ENCODE assay signal across 28 cellular contexts in the genomic region with DNA sequence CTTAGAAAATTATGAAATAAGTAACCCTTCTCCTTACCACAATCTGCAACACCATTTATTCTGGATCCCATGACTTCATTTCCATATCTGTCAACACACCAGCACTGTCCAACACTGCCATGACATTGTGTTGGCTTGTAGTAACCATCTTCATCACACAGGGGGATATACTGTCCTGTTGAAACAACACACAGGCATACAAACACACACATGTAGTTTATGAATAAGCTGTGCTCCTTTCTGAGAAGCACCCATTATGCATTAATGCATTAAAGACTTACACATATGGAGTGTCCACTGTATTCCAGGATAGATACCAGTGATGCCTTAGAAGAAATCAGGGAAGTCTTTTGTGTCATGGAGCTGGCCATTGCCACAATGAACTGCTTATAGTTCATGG.
"Had no signal": no experiment of that assay in that cellular context is flagged by ENCODE, and none has a peak within 500 bp of the region (broad histone marks: within the 10 kb centered on the region; RNA-seq: fewer than 3 reads in every experiment).

No MANE protein-coding gene starts in this region.

- H3K9me3 Mint-ChIP-seq: stimulated activated memory B cell treated with anti-CD40 and anti-IgM and Interleukin-4, amounts not matched to agents 10 μg/mL and 1 μg/mL and 100 μg/mL, for 72 hours; type B pancreatic cell had no signal

- FAIRE-seq: urothelium cell line had no signal

- H3K27me3 Mint-ChIP-seq: stimulated activated memory B cell treated with anti-CD40 and anti-IgM and Interleukin-4, amounts not matched to agents 10 μg/mL and 1 μg/mL and 100 μg/mL, for 72 hours; stimulated activated naive B cell treated with anti-CD40 and anti-IgM and Interleukin-4, amounts not matched to agents 10 μg/mL and 1 μg/mL and 100 μg/mL, for 72 hours; stimulated activated naive CD8-positive, alpha-beta T cell treated with anti-CD3 and anti-CD28 coated beads, Interleukin-15, amount 100 ng/mL, for 72 hours; stimulated activated naive CD8-positive, alpha-beta T cell treated with anti-CD3 and anti-CD28 coated beads, Interleukin-15, Interleukin-2, amounts not matched to agents 100 ng/mL and 50 ng/mL, for 24 hours; type B pancreatic cell had no signal

- H3K36me3 Mint-ChIP-seq: stimulated activated effector memory CD8-positive, alpha-beta T cell treated with anti-CD3 and anti-CD28 coated beads, Interleukin-12 subunit alpha, Interleukin-12 subunit beta, amount 100 ng/mL, for 72 hours; stimulated activated memory B cell treated with anti-CD40 and anti-IgM and Interleukin-4, amounts not matched to agents 10 μg/mL and 1 μg/mL and 100 μg/mL, for 72 hours; stimulated activated naive B cell treated with anti-CD40 and anti-IgM and Interleukin-4, amounts not matched to agents 10 μg/mL and 1 μg/mL and 100 μg/mL, for 72 hours; type B pancreatic cell had no signal

- H3K27me3 ChIP-seq: stomach, suprapubic skin, testis, thyroid gland, tibial artery, tibial nerve, transverse colon, upper lobe of left lung, upper lobe of right lung, vagina had no signal

- H3K27ac ChIP-seq: stomach, suprapubic skin, testis, thoracic aorta, thyroid gland, tibial artery, tibial nerve, transverse colon, upper lobe of left lung, upper lobe of right lung, uterus, vagina had no signal

- H3K27ac Mint-ChIP-seq: stimulated activated effector memory CD8-positive, alpha-beta T cell treated with anti-CD3 and anti-CD28 coated beads, Interleukin-12 subunit alpha, Interleukin-12 subunit beta, amount 100 ng/mL, for 72 hours; stimulated activated memory B cell treated with anti-CD40 and anti-IgM and Interleukin-4, amounts not matched to agents 10 μg/mL and 1 μg/mL and 100 μg/mL, for 72 hours; stimulated activated naive B cell treated with anti-CD40 and anti-IgM and Interleukin-4, amounts not matched to agents 10 μg/mL and 1 μg/mL and 100 μg/mL, for 72 hours; stimulated activated naive CD8-positive, alpha-beta T cell treated with anti-CD3 and anti-CD28 coated beads, Interleukin-15, amount 100 ng/mL, for 72 hours; stimulated activated naive CD8-positive, alpha-beta T cell treated with anti-CD3 and anti-CD28 coated beads, Interleukin-15, Interleukin-2, amounts not matched to agents 100 ng/mL and 50 ng/mL, for 24 hours; type B pancreatic cell had no signal

- H3K4me1 Mint-ChIP-seq: stimulated activated effector memory CD8-positive, alpha-beta T cell treated with anti-CD3 and anti-CD28 coated beads, Interleukin-12 subunit alpha, Interleukin-12 subunit beta, amount 100 ng/mL, for 72 hours; stimulated activated memory B cell treated with anti-CD40 and anti-IgM and Interleukin-4, amounts not matched to agents 10 μg/mL and 1 μg/mL and 100 μg/mL, for 72 hours; stimulated activated naive B cell treated with anti-CD40 and anti-IgM and Interleukin-4, amounts not matched to agents 10 μg/mL and 1 μg/mL and 100 μg/mL, for 72 hours; stimulated activated naive CD8-positive, alpha-beta T cell treated with anti-CD3 and anti-CD28 coated beads, Interleukin-15, amount 100 ng/mL, for 72 hours had no signal

- ATAC-seq: stimulated activated effector memory CD8-positive, alpha-beta T cell treated with anti-CD3 and anti-CD28 coated beads, Interleukin-12 subunit alpha, Interleukin-12 subunit beta, amount 100 ng/mL, for 72 hours; stimulated activated memory B cell treated with anti-CD40 and anti-IgM and Interleukin-4, amounts not matched to agents 10 μg/mL and 1 μg/mL and 100 μg/mL, for 72 hours; stimulated activated naive B cell treated with anti-CD40 and anti-IgM and Interleukin-4, amounts not matched to agents 10 μg/mL and 1 μg/mL and 100 μg/mL, for 72 hours; stimulated activated naive CD8-positive, alpha-beta T cell treated with anti-CD3 and anti-CD28 coated beads, Interleukin-15, amount 100 ng/mL, for 72 hours; stimulated activated naive CD8-positive, alpha-beta T cell treated with anti-CD3 and anti-CD28 coated beads, Interleukin-15, Interleukin-2, amounts not matched to agents 100 U/mL and 50 U/mL, for 24 hours; upper lobe of right lung had no signal

- H3K36me3 ChIP-seq: stomach, suprapubic skin, thoracic aorta, thyroid gland, tibial artery, tibial nerve, transverse colon, upper lobe of left lung, upper lobe of right lung, uterus, vagina had no signal

- H3K4me3 Mint-ChIP-seq: stimulated activated effector memory CD8-positive, alpha-beta T cell treated with anti-CD3 and anti-CD28 coated beads, Interleukin-12 subunit alpha, Interleukin-12 subunit beta, amount 100 ng/mL, for 72 hours; stimulated activated memory B cell treated with anti-CD40 and anti-IgM and Interleukin-4, amounts not matched to agents 10 μg/mL and 1 μg/mL and 100 μg/mL, for 72 hours; stimulated activated naive B cell treated with anti-CD40 and anti-IgM and Interleukin-4, amounts not matched to agents 10 μg/mL and 1 μg/mL and 100 μg/mL, for 72 hours; stimulated activated naive CD8-positive, alpha-beta T cell treated with anti-CD3 and anti-CD28 coated beads, Interleukin-15, amount 100 ng/mL, for 72 hours; stimulated activated naive CD8-positive, alpha-beta T cell treated with anti-CD3 and anti-CD28 coated beads, Interleukin-15, Interleukin-2, amounts not matched to agents 100 ng/mL and 50 ng/mL, for 24 hours; type B pancreatic cell had no signal

- H3K4me1 ChIP-seq: stomach, suprapubic skin, testis, thyroid gland, tibial artery, tibial nerve, transverse colon, upper lobe of left lung, upper lobe of right lung, uterus, vagina had no signal

- DNase-seq: stimulated activated CD4-positive, alpha-beta T cell treated with anti-CD3 and anti-CD28 coated beads, Interleukin-4, amount 100 ng/mL, for 1 hour; stimulated activated CD4-positive, alpha-beta T cell treated with anti-CD3 and anti-CD28 coated beads, Interleukin-4, amount 100 ng/mL, for 24 hours; stimulated activated CD4-positive, alpha-beta T cell treated with anti-CD3 and anti-CD28 coated beads, Interleukin-4, amount 100 ng/mL, for 4 hours; stimulated activated CD8-positive, alpha-beta memory T cell treated with anti-CD3 and anti-CD28 coated beads, Interleukin-4, amount 100 ng/mL, for 48 hours; stimulated activated naive B cell treated with anti-CD40 and anti-IgM and Interleukin-4, amounts not matched to agents 10 μg/mL and 1 μg/mL and 100 μg/mL, for 72 hours; stimulated activated naive CD4-positive, alpha-beta T cell; stimulated activated naive CD4-positive, alpha-beta T cell treated with Interleukin-2 at 50 U/mL for 16 hours; stimulated activated naive CD8-positive, alpha-beta T cell treated with anti-CD3 and anti-CD28 coated beads, Interleukin-15, amount 100 ng/mL, for 72 hours; stimulated activated naive CD8-positive, alpha-beta T cell treated with anti-CD3 and anti-CD28 coated beads, Interleukin-15, Interleukin-2, amounts not matched to agents 100 U/mL and 50 U/mL, for 24 hours; stomach; substantia nigra; testis; thyroid gland; tibial artery; transverse colon; trophoblast cell; upper lobe of left lung; upper lobe of right lung; uterus had no signal

- H3K4me3 ChIP-seq: stomach, suprapubic skin, testis, thoracic aorta, thyroid gland, tibial artery, tibial nerve, transverse colon, upper lobe of left lung, upper lobe of right lung, uterus, vagina had no signal
